28 cellular contexts compared by ENCODE assay signal in genomic region chr20:25576783-25577530, GRCh38. TPM values are rescaled to one million over a fixed set of nuclear protein-coding genes. Genes with fewer than 3 reads are reported as not detected.
DNase-seq lines count a peak whose midpoint lies in the region; ATAC-seq and TF ChIP-seq lines count a peak whose summit lies in the region.
"Had no signal": no experiment of that assay in that cellular context is flagged by ENCODE, and none has a peak within 500 bp of the region (broad histone marks: within the 10 kb centered on the region; RNA-seq: fewer than 3 reads in every experiment).

No MANE protein-coding gene starts in this region.

- TF ChIP-seq POLR2A in thyroid gland (IDR thresholded peaks at IDR 0.05): no peak

- H3K27me3 Mint-ChIP-seq in endothelial cell (ENCODE audit: unreplicated experiment): no peaks in the 10 kb centered on the region

- no peak overlapping the region for H3K4me3 Mint-ChIP-seq in endothelial cell (ENCODE audit: unreplicated experiment)
- H3K4me3 Mint-ChIP-seq: CD4-positive, alpha-beta memory T cell; IgD-negative memory B cell had no signal

- intact Hi-C loops in Panc1 (cut with micrococcal nuclease; ENCODE audit: unreplicated experiment): no loop called here
- intact Hi-C loops in thyroid gland (cut with DNase I): no loop called here

- no peak overlapping the region for H3K4me3 ChIP-seq in Panc1 (ENCODE audit: low read depth in 2 of 2, low read length in 2 of 2)
- H3K4me3 ChIP-seq in thyroid gland (replicated peaks in 1 of 3): no peak overlapping the region
- H3K4me3 ChIP-seq: A549, GM12878, SJSA1 had no signal

- DNase-seq in Panc1 (ENCODE audit: low read depth, low spot score): no peak
- DNase-seq in endothelial cell (ENCODE audit: low spot score): no peak
- peak; percentile 12 for DNase-seq in midbrain (lab: John Stamatoyannopoulos, UW)
- DNase-seq in thyroid gland: peak; percentile 22 to 48
- DNase-seq in NCI-H2107 (lab: John Stamatoyannopoulos, UW): no peak
- DNase-seq in activated CD4-positive, alpha-beta T cell treated with anti-CD3 and anti-CD28 coated beads, Interleukin-2, amount 50 U/mL, for 1 hour: no peak
- no peak for DNase-seq in GM13977 (ENCODE audit: low spot score)
- DNase-seq: AML-193; C1 segment of cervical spinal cord; CD4-positive, alpha-beta memory T cell; GDM1; NCI-H1048; NCI-H1417 treated with DMSO at 0.1 percent for 48 hours; NCI-H187; NCI-H2081 treated with DMSO at 0.1 percent for 48 hours; NCI-H2171 treated with DMSO at 0.1 percent for 48 hours; NCI-H345; NCI-H524; NCI-H748 treated with DMSO at 0.1 percent for 48 hours; NK-92 treated with Interleukin-12 subunit alpha and Interleukin-12 subunit beta, amount 100 ng/mL, for 24 hours; PC-3 had no signal

- H3K4me1 ChIP-seq in Panc1 (ENCODE audit: control insufficient read depth, insufficient read depth, low read length): peaks cover 7% of the 10 kb centered on the region
- peaks cover 7 to 29% of the 10 kb centered on the region in 2 donors for H3K4me1 ChIP-seq in thyroid gland
- H3K4me1 ChIP-seq: Caco-2, SJSA1 had no signal

- H3K36me3 Mint-ChIP-seq in endothelial cell (ENCODE audit: low read depth, unreplicated experiment): peaks cover 20% of the 10 kb centered on the region
- H3K36me3 Mint-ChIP-seq: CD4-positive, alpha-beta memory T cell; IgD-negative memory B cell had no signal

- peak overlapping the region; percentile 36 for H3K27ac Mint-ChIP-seq in endothelial cell (ENCODE audit: unreplicated experiment)
- H3K27ac Mint-ChIP-seq: IgD-negative memory B cell had no signal

- H3K4me1 Mint-ChIP-seq in endothelial cell (ENCODE audit: unreplicated experiment): peaks cover 36% of the 10 kb centered on the region
- H3K4me1 Mint-ChIP-seq: CD4-positive, alpha-beta memory T cell; IgD-negative memory B cell had no signal

- 0 out of 2 replicates have a peak, but pooled peaks have one; percentile 46 for ATAC-seq in Panc1
- ATAC-seq: GM12878, HCT116, PC-3, Right ventricle myocardium inferior had no signal

- CTCF ChIA-PET in Panc1 (lab: Charles Lee): interaction anchor here (0.5 kb wide), 1 partner anchor 241 kb away, joined by 6 read pairs; no protein-coding TSS in a partner anchor

- H3K27ac ChIP-seq in Panc1 (ENCODE audit: low read length): no peak overlapping the region
- no peak overlapping the region for H3K27ac ChIP-seq in thyroid gland
- H3K27ac ChIP-seq: A549, SJSA1 had no signal

- 84 to 87% methylated on average over 14 to 15 of the region's 16 CpGs for WGBS in thyroid gland, 2 donors

- TF ChIP-seq CTCF in Panc1 (IDR thresholded peaks at IDR 0.05): no peak
- no peak for TF ChIP-seq CTCF in endothelial cell (IDR thresholded peaks at IDR 0.05; ENCODE audit: unreplicated experiment)
- no peak for TF ChIP-seq CTCF in thyroid gland (IDR thresholded peaks at IDR 0.05)
- no peak for TF ChIP-seq CTCF in GM13977 (IDR thresholded peaks at IDR 0.05; ENCODE audit: extremely low read depth, insufficient read depth, missing control alignments)

- no peaks in the 10 kb centered on the region for H3K9me3 Mint-ChIP-seq in endothelial cell (ENCODE audit: unreplicated experiment)
- H3K9me3 Mint-ChIP-seq: CD4-positive, alpha-beta memory T cell; IgD-negative memory B cell had no signal

- POLR2A ChIA-PET in Panc1 (lab: Charles Lee): no interaction called here

- H3K27me3 ChIP-seq in Panc1 (ENCODE audit: control insufficient read depth, insufficient read depth, low read length) (no peaks in the 10 kb centered on the region), thyroid gland (no peaks in the 10 kb centered on the region)
- H3K27me3 ChIP-seq: SJSA1 had no signal

- no peaks in the 10 kb centered on the region for H3K9me3 ChIP-seq in Panc1 (ENCODE audit: control insufficient read depth, insufficient read depth, low read depth, low read length)
- H3K9me3 ChIP-seq in thyroid gland: no peaks in the 10 kb centered on the region
- H3K9me3 ChIP-seq: A549, Caco-2, SJSA1 had no signal

- H3K36me3 ChIP-seq in Panc1 (ENCODE audit: control insufficient read depth, insufficient read depth, low read length) (no peaks in the 10 kb centered on the region), thyroid gland (no peaks in the 10 kb centered on the region)

- in situ Hi-C loops in Panc1 (cut with HindIII; ENCODE audit: low pct_unique_long_range_greater_than_20kb, low sequenced_read_pairs): no loop called here
- in situ Hi-C loops in GM13977 (cut with MboI; ENCODE audit: low pct_unique_long_range_greater_than_20kb, low sequenced_read_pairs, unreplicated experiment): no loop called here

- BruUV-seq in Panc1 (replicated peaks; lab: Mats Ljungman, UMichigan): no TSS peak

RNA-seq across cellular contexts. Expression of gene NINL, which starts 8.4 kb away (rescaled TPM):
- total RNA-seq in Panc1 (2021; ENCODE audit: unreplicated experiment): 25.0 TPM
- 23.5 TPM for polyA plus RNA-seq in Panc1 (2012; ENCODE audit: insufficient read length)
- total RNA-seq in endothelial cell (ENCODE audit: unreplicated experiment): 95.5 TPM
- 10 to 100 TPM; 18.3 to 37.8 (median 23.5) TPM for total RNA-seq in thyroid gland

RNA-seq across cellular contexts. Expression of gene NANP, which starts 46.9 kb away (rescaled TPM):
- total RNA-seq in Panc1 (2021; ENCODE audit: unreplicated experiment) (7.3 TPM), endothelial cell (ENCODE audit: unreplicated experiment) (6.8 TPM), thyroid gland (1 to 10 TPM; 4.7 to 8.5 (median 6.9) TPM)
- polyA plus RNA-seq in Panc1 (2012; ENCODE audit: insufficient read length): 2.1 TPM

Comparison
In these comparisons a context has a peak if more than half of its experiments do, and no peak if none do; other contexts are left out.
1. DNase-seq: peak in midbrain (single experiment) and thyroid gland (2 of 2); none in Panc1 (single experiment), endothelial cell (single experiment), NCI-H2107 (single experiment), activated CD4-positive, alpha-beta T cell treated with anti-CD3 and anti-CD28 coated beads, Interleukin-2, amount 50 U/mL, for 1 hour (single experiment) and GM13977 (single experiment).